In genomic region chr18:9914334-9914583, GRCh38 we compare ENCODE assay signal across 8 cellular contexts. TPM values are rescaled to one million over a fixed set of nuclear protein-coding genes. Genes with fewer than 3 reads are reported as not detected.
A peak's percentile ranks its signal among the peaks of the same experiment; 100 is the strongest.
DNase-seq lines count a peak whose midpoint lies in the region; ATAC-seq, FAIRE-seq and TF ChIP-seq lines count a peak whose summit lies in the region.

No MANE protein-coding gene starts in this region.

- DNase-seq in A549 (ENCODE audit: low read depth in 1 of 2, low spot score in 1 of 2) = no peak
- no peak for DNase-seq in NT2/D1 (ENCODE audit: low read depth, low spot score)
- DNase-seq in epithelial cell of prostate (ENCODE audit: low read depth, low spot score) = no peak
- DNase-seq in ovary = no peak
- DNase-seq in activated effector memory CD4-positive, alpha-beta T cell treated with Interleukin-2 at 50 U/mL for 16 hours = no peak

- H3K36me3 ChIP-seq in NT2/D1 (ENCODE audit: insufficient read depth, insufficient read length, low read length) (no peaks in the 10 kb centered on the region), ovary (no peaks in the 10 kb centered on the region)

- intact Hi-C loops in ovary (cut with DNase I) = loop anchor here in 1 of 4 donors (10.0 kb wide), 1 partner anchor 209 kb away; the partner anchor contains the start of gene RAB31

- FAIRE-seq in A549 (lab: Jason Lieb, UNC) = no peak

- H3K4me3 ChIP-seq in A549 (peak overlapping the region; percentile 93), NT2/D1 (ENCODE audit: insufficient read length, low read depth) (peak overlapping the region; percentile 68), ovary (peak overlapping the region; percentile 67)

- H3K4me1 ChIP-seq in A549 (peaks cover 35% of the 10 kb centered on the region), NT2/D1 (ENCODE audit: insufficient read depth, insufficient read length) (no peaks in the 10 kb centered on the region), ovary (ENCODE audit: insufficient read depth) (peaks cover 7% of the 10 kb centered on the region)

- peak overlapping the region; percentile 82; the same call in 1 of the 3 replicates for H3K4me2 ChIP-seq in A549

- POLR2A ChIA-PET in A549 (lab: Yijun Ruan, JAX) = interaction anchor here (0.6 to 2.4 kb wide), 4 partner anchors 15 to 116 kb away, joined by 4 to 10 read pairs (median 6); no protein-coding TSS in a partner anchor

- H3K27me3 ChIP-seq in NT2/D1 (ENCODE audit: insufficient read depth, insufficient read length) = no peaks in the 10 kb centered on the region
- no peaks in the 10 kb centered on the region for H3K27me3 ChIP-seq in ovary

- CTCF ChIA-PET in A549 (lab: Yijun Ruan, JAX) = interaction anchor here (1.4 kb wide), 1 partner anchor 37 kb away, joined by 9 read pairs; no protein-coding TSS in a partner anchor

- no peak for TF ChIP-seq POLR2A in A549 (IDR thresholded peaks at IDR 0.05; ENCODE audit: low read length)
- TF ChIP-seq POLR2A in ovary (IDR thresholded peaks at IDR 0.05) = no peak

- TF ChIP-seq CTCF in A549 (IDR thresholded peaks at IDR 0.05) (no peak), ovary (IDR thresholded peaks at IDR 0.05) (no peak)

- peak in 1 of 2 experiments; percentile 26; a peak in 4 of 6 replicates for ATAC-seq in A549
- peak; percentile 22 for ATAC-seq in GM19035 (IDR thresholded peaks at IDR 0.05; ENCODE audit: unreplicated experiment)
- ATAC-seq in esophagus mucosa = no peak
- no peak for ATAC-seq in HG03108 (IDR thresholded peaks at IDR 0.05; ENCODE audit: unreplicated experiment)

- H3K27ac ChIP-seq in A549 = peak overlapping the region; percentile 97 to 98
- peak overlapping the region; percentile 92 for H3K27ac ChIP-seq in epithelial cell of prostate
- peak overlapping the region; percentile 99 to 100 for H3K27ac ChIP-seq in ovary

- no CpG with 5 or more reads among the region's 35 CpGs for WGBS in A549 (ENCODE audit: missing lambda C conversion rate)
- 0 to 1% methylated on average over 8 to 35 of the region's 35 CpGs; no CpG with 5 or more reads in 1 of the 3 donors for WGBS in ovary, 3 donors

- TF ChIP-seq EP300 in A549 (IDR thresholded peaks at IDR 0.05) (no peak), ovary (IDR thresholded peaks at IDR 0.05) (no peak)

- peak overlapping the region; percentile 90 for H3K9ac ChIP-seq in NT2/D1 (ENCODE audit: insufficient read length, low read depth)

- no peaks in the 10 kb centered on the region for H3K9me3 ChIP-seq in A549
- H3K9me3 ChIP-seq in NT2/D1 (ENCODE audit: insufficient read depth, low read length) = peaks cover 4% of the 10 kb centered on the region; the same call in 1 of the 2 replicates
- no peaks in the 10 kb centered on the region for H3K9me3 ChIP-seq in ovary

- TF ChIP-seq RAD21 in A549 (conservative IDR thresholded peaks at IDR 0.05 in 1 of 2, IDR thresholded peaks at IDR 0.05 in 1 of 2) = no peak

TF ChIP-seq in A549, 52 proteins besides CTCF, POLR2A, EP300 and RAD21:
- TF ChIP-seq HDAC2 (IDR thresholded peaks at IDR 0.05) (no peak), PHF8 (IDR thresholded peaks at IDR 0.05; ENCODE audit: borderline replicate concordance, low read depth) (0 out of 2 replicates have a peak, but pooled peaks have one; percentile 33), BCL3 (IDR thresholded peaks at IDR 0.05) (0 out of 3 replicates have a peak, but pooled peaks have one; percentile 7)

RNA-seq across cellular contexts. Expression of gene VAPA, which starts 0.4 kb away (rescaled TPM):
- 356 and 391 TPM in 2 replicates for polyA plus RNA-seq in A549 (2011; rRNA removed)
- 99.8 and 102 TPM in 2 replicates for polyA plus RNA-seq in A549 (2012; cell fraction: cytosol; rRNA removed)
- polyA plus RNA-seq in A549 (2012; cell fraction: nucleus; rRNA removed) = 37.3 and 47.0 TPM in 2 replicates
- polyA plus RNA-seq in A549 (2017; fragmentation: RNase III; extraction: RNeasy Plus Mini Kit Qiagen cat#74134 plus additional on column Dnase treatment) = 158 to 166 TPM (median 161 TPM) in 3 replicates
- polyA minus RNA-seq in A549 (2011; rRNA and poly(A)+ RNA removed) = 72.5 and 89.1 TPM in 2 replicates
- total RNA-seq in ovary = 100 to 1,000 TPM; 184 to 369 (median 254) TPM
- 100 to 1,000 TPM; 164 to 339 TPM for polyA plus RNA-seq in ovary
- total RNA-seq in esophagus mucosa = 232 TPM

RNA-seq across cellular contexts. Expression of gene TXNDC2, which starts 28.5 kb away (rescaled TPM):
- polyA plus RNA-seq in A549 (2011; rRNA removed) (0.16 TPM in 1 of 2 replicates, not detected in the other), A549 (2017; fragmentation: RNase III; extraction: RNeasy Plus Mini Kit Qiagen cat#74134 plus additional on column Dnase treatment) (0.06 to 0.12 TPM in 2 of 3 replicates, not detected in the other), ovary (under 1 TPM; 0.10 to 0.55 TPM)
- 0.05 and 0.09 TPM in 2 replicates for polyA plus RNA-seq in A549 (2012; cell fraction: cytosol; rRNA removed)
- 0.12 TPM in 1 of 2 replicates, not detected in the other for polyA plus RNA-seq in A549 (2012; cell fraction: nucleus; rRNA removed)
- 0.37 TPM in 1 of 2 replicates, not detected in the other for polyA minus RNA-seq in A549 (2011; rRNA and poly(A)+ RNA removed)
- total RNA-seq in ovary (under 1 TPM in 6 of 7 donors, not detected in 1; 0.11 to 0.91 (median 0.36) TPM), esophagus mucosa (not detected)
